ENCODE assay signal across 12 cellular contexts in the genomic region with DNA sequence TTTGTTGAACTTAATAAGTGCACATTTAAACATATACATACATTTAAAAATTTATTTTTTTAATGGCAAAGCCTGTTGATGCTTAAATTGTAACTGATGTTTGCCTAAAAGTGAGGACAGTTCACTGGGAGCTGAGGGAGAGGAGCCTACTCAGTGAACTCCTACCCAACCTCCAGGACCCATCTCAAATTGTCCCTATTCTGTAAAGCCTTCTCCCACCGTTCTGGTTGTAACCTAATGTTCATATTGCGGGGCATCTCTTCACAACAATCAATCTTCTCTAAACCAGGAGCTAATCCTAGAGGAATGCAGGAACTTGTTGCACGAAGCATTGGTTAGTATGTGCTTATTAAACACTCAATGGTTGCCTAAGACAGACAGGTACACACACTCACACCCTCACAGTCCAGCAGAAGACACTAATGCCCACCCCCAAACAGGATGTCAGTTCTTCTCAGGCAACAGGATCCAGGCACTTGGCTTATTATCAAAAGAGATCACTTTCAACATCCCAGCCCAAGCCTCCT. TPM values are rescaled to one million over a fixed set of nuclear protein-coding genes. Genes with fewer than 3 reads are reported as not detected.
DNase-seq lines count a peak whose midpoint lies in the region; ATAC-seq and TF ChIP-seq lines count a peak whose summit lies in the region.
"Had no signal": no experiment of that assay in that cellular context is flagged by ENCODE, and none has a peak within 500 bp of the region (broad histone marks: within the 10 kb centered on the region; RNA-seq: fewer than 3 reads in every experiment).

No MANE protein-coding gene starts in this region.

- no peak for ATAC-seq in naive thymus-derived CD4-positive, alpha-beta T cell
- ATAC-seq: activated CD8-positive, alpha-beta memory T cell treated with anti-CD3 and anti-CD28 coated beads, Interleukin-2, amount 10 ng/mL, durations not matched to agents 7 days and 5 days; lower lobe of right lung had no signal

- intact Hi-C loops in left ventricle myocardium inferior (cut with micrococcal nuclease) (no loop called here), cardiac septum (cut with DNase I) (no loop called here), A673 (cut with micrococcal nuclease; ENCODE audit: unreplicated experiment) (no loop called here)
- intact Hi-C loops in naive thymus-derived CD4-positive, alpha-beta T cell (cut with micrococcal nuclease), result loop anchor here in 1 of 2 donors (2.0 kb wide), 1 partner anchor 161 kb away; a partner anchor contains a TSS

- no TSS peak for BruUV-seq in A673 (replicated peaks; lab: Mats Ljungman, UMichigan)

- POLR2A ChIA-PET in naive thymus-derived CD4-positive, alpha-beta T cell (lab: Charles Lee), result no interaction called here
- POLR2A ChIA-PET in A673 (lab: Charles Lee; ENCODE audit: low non-redundant PET) (no interaction called here), HEK293T (lab: Yijun Ruan, JAX) (no interaction called here)

- H3K4me1 ChIP-seq in left ventricle myocardium inferior (peaks cover 61% of the 10 kb centered on the region), A673 (ENCODE audit: insufficient read depth, low read length, poor library complexity, severe bottlenecking) (peaks cover 9% of the 10 kb centered on the region)
- H3K4me1 ChIP-seq in naive thymus-derived CD4-positive, alpha-beta T cell (ENCODE audit: control insufficient read depth in 2 of 2, insufficient read depth in 2 of 2, low read length in 2 of 2), result no peaks in the 10 kb centered on the region

- peaks cover 8 to 15% (median 12%) of the 10 kb centered on the region in 7 donors for H3K4me1 Mint-ChIP-seq in naive thymus-derived CD4-positive, alpha-beta T cell

- H3K27me3 Mint-ChIP-seq in naive thymus-derived CD4-positive, alpha-beta T cell, result peaks cover 5 to 45% (median 20%) of the 10 kb centered on the region in 5 donors

- TF ChIP-seq CTCF in left ventricle myocardium inferior (IDR thresholded peaks at IDR 0.05; ENCODE audit: borderline replicate concordance) (no peak), A673 (conservative IDR thresholded peaks at IDR 0.05; ENCODE audit: low read depth, low read length) (no peak), GM13976 (IDR thresholded peaks at IDR 0.05; ENCODE audit: borderline replicate concordance, control extremely low read depth, extremely low read depth, insufficient read depth, missing control alignments) (no peak)

- in situ Hi-C loops in GM13976 (cut with MboI; ENCODE audit: low sequenced_read_pairs, unreplicated experiment), result no loop called here

- H3K27ac Mint-ChIP-seq in naive thymus-derived CD4-positive, alpha-beta T cell, result no peak overlapping the region
- H3K27ac Mint-ChIP-seq: activated CD8-positive, alpha-beta memory T cell treated with anti-CD3 and anti-CD28 coated beads, Interleukin-2, amount 10 ng/mL, durations not matched to agents 7 days and 5 days had no signal

- H3K36me3 ChIP-seq in left ventricle myocardium inferior (no peaks in the 10 kb centered on the region), A673 (ENCODE audit: insufficient read depth, low read length, poor library complexity, severe bottlenecking) (no peaks in the 10 kb centered on the region)
- H3K36me3 ChIP-seq in naive thymus-derived CD4-positive, alpha-beta T cell (ENCODE audit: control insufficient read depth in 2 of 3, insufficient read depth in 3 of 3, low read length in 3 of 3), result no peaks in the 10 kb centered on the region
- H3K36me3 ChIP-seq: cardiac muscle cell, lower lobe of right lung had no signal

- H3K27me3 ChIP-seq in left ventricle myocardium inferior (ENCODE audit: low read depth) (peaks cover 4% of the 10 kb centered on the region), A673 (replicated peaks; ENCODE audit: insufficient read depth, low read depth, low read length, poor library complexity) (no peaks in the 10 kb centered on the region)
- H3K27me3 ChIP-seq in naive thymus-derived CD4-positive, alpha-beta T cell (ENCODE audit: control insufficient read depth in 2 of 2, insufficient read depth in 2 of 2, low read length in 2 of 2), result peaks cover 0 to 7% of the 10 kb centered on the region in 2 donors

- H3K36me3 Mint-ChIP-seq in naive thymus-derived CD4-positive, alpha-beta T cell, result no peaks in the 10 kb centered on the region
- H3K36me3 Mint-ChIP-seq: activated CD8-positive, alpha-beta memory T cell treated with anti-CD3 and anti-CD28 coated beads, Interleukin-2, amount 10 ng/mL, durations not matched to agents 7 days and 5 days had no signal

- no peaks in the 10 kb centered on the region for H3K9me3 ChIP-seq in left ventricle myocardium inferior (replicated peaks)
- H3K9me3 ChIP-seq in naive thymus-derived CD4-positive, alpha-beta T cell (ENCODE audit: control insufficient read depth in 2 of 3, low read length in 3 of 3), result no peaks in the 10 kb centered on the region
- no peaks in the 10 kb centered on the region for H3K9me3 ChIP-seq in A673 (ENCODE audit: low read depth, low read length, poor library complexity, severe bottlenecking)
- H3K9me3 ChIP-seq: lower lobe of right lung had no signal

- H3K4me3 ChIP-seq in left ventricle myocardium inferior, result peak overlapping the region; percentile 96
- no peak overlapping the region for H3K4me3 ChIP-seq in naive thymus-derived CD4-positive, alpha-beta T cell (ENCODE audit: low read length)
- H3K4me3 ChIP-seq in A673 (ENCODE audit: low read depth, low read length, poor library complexity, severe bottlenecking), result no peak overlapping the region
- H3K4me3 ChIP-seq: cardiac muscle cell had no signal

- CTCF ChIA-PET in naive thymus-derived CD4-positive, alpha-beta T cell (lab: Charles Lee), result no interaction called here
- CTCF ChIA-PET in A673 (lab: Charles Lee) (no interaction called here), HEK293T (lab: Yijun Ruan, JAX) (no interaction called here)

- peak overlapping the region; percentile 86 for H3K27ac ChIP-seq in left ventricle myocardium inferior (replicated peaks)
- H3K27ac ChIP-seq in caudate nucleus (ENCODE audit: low read depth, low read length), result peak overlapping the region; percentile 83
- H3K27ac ChIP-seq in naive thymus-derived CD4-positive, alpha-beta T cell (ENCODE audit: low read depth, low read length), result no peak overlapping the region
- H3K27ac ChIP-seq in A673 (ENCODE audit: low read depth, low read length, poor library complexity, severe bottlenecking), result no peak overlapping the region
- H3K27ac ChIP-seq: C4-2B, cardiac muscle cell, lower lobe of right lung had no signal

- DNase-seq in left ventricle myocardium inferior, result no peak
- no peak for DNase-seq in cardiac septum (ENCODE audit: low spot score)
- DNase-seq in caudate nucleus (lab: John Stamatoyannopoulos, UW), result no peak
- no peak for DNase-seq in naive thymus-derived CD4-positive, alpha-beta T cell
- DNase-seq in A673 (ENCODE audit: low spot score), result no peak
- no peak for DNase-seq in GM13976 (ENCODE audit: low spot score)
- DNase-seq in HEK293T (ENCODE audit: extremely low spot score), result no peak
- DNase-seq in DMS 273 treated with DMSO at 0.1 percent for 48 hours (lab: John Stamatoyannopoulos, UW), result no peak
- DNase-seq: activated CD8-positive, alpha-beta memory T cell treated with anti-CD3 and anti-CD28 coated beads, Interleukin-2, amount 10 ng/mL, durations not matched to agents 7 days and 5 days; lower lobe of right lung had no signal

- no peaks in the 10 kb centered on the region for H3K9me3 Mint-ChIP-seq in naive thymus-derived CD4-positive, alpha-beta T cell

- H3K4me3 Mint-ChIP-seq in naive thymus-derived CD4-positive, alpha-beta T cell, result peak overlapping the region; percentile 33 to 94 (median 84)

TF ChIP-seq in HEK293T, 16 proteins besides CTCF, POLR2A, EP300 and RAD21:
- no peak for TF ChIP-seq L3MBTL2 (conservative IDR thresholded peaks at IDR 0.05)
- no peak for TF ChIP-seq ARNT (IDR thresholded peaks at IDR 0.05)
- TF ChIP-seq, protein P1, sequence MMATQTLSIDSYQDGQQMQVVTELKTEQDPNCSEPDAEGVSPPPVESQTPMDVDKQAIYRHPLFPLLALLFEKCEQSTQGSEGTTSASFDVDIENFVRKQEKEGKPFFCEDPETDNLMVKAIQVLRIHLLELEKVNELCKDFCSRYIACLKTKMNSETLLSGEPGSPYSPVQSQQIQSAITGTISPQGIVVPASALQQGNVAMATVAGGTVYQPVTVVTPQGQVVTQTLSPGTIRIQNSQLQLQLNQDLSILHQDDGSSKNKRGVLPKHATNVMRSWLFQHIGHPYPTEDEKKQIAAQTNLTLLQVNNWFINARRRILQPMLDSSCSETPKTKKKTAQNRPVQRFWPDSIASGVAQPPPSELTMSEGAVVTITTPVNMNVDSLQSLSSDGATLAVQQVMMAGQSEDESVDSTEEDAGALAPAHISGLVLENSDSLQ (IDR thresholded peaks at IDR 0.05), result no peak

RNA-seq across cellular contexts. Expression of a gene that starts 1.8 kb away (rescaled TPM):
- total RNA-seq in left ventricle myocardium inferior (3.7 TPM), cardiac septum (6.0 TPM), A673 (2021) (8.6 and 12.2 TPM in 2 replicates)
- total RNA-seq in naive thymus-derived CD4-positive, alpha-beta T cell, result 1 to 10 TPM in 2 of 5 experiments, under 1 TPM in 3; 0.43 to 6.8 (median 0.70) TPM
- 1 to 10 TPM in 1 of 2 donors, under 1 TPM in 1; 0.56 to 1.2 TPM for polyA plus RNA-seq in naive thymus-derived CD4-positive, alpha-beta T cell

Comparison
In these comparisons a context has a peak if more than half of its experiments do, and no peak if none do; other contexts are left out.
1. H3K27ac ChIP-seq: peak in left ventricle myocardium inferior (single experiment) and caudate nucleus (single experiment); none in naive thymus-derived CD4-positive, alpha-beta T cell (single experiment) and A673 (single experiment).